ENCODE assay signal across 13 cellular contexts in the genomic region with DNA sequence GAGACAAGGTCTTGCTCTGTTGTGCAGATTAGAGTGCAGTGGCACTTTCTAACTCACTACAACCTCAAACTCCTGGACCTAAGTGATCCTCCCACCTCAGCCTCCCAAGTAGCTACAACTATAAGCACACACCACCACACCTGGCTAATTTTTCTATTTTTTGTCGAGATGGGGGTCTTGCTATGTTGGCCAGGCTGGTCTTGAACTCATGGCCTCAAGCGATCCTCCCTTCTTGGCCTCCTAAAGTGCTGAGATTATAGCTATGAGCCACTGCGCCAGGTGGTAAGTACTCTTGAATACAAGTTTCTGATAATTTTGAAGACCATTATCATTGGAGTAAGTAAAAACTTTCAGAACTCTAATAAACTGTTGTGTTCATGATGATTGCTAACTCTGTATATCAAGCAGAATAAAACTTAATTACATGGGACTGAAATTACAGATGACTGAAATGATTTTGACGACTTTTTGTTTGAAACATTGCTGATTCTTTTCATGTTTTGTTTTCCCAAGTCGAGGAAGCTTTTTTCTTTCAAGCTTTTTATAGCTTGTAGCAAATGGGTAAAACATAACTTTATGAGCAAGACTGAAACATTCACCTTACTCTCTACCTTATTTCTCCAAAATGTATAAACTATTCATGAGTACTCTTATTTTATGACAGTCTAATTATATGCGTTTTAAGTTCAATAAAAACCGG. TPM values are rescaled to one million over a fixed set of nuclear protein-coding genes. Genes with fewer than 3 reads are reported as not detected.
DNase-seq lines count a peak whose midpoint lies in the region; ATAC-seq, FAIRE-seq and TF ChIP-seq lines count a peak whose summit lies in the region.
"Had no signal": no experiment of that assay in that cellular context is flagged by ENCODE, and none has a peak within 500 bp of the region (broad histone marks: within the 10 kb centered on the region; RNA-seq: fewer than 3 reads in every experiment).

No MANE protein-coding gene starts in this region.

- H3K9ac ChIP-seq in trophoblast cell (ENCODE audit: low read length): no peak overlapping the region

- TF ChIP-seq POLR2A in GM12891 (IDR thresholded peaks at IDR 0.05; ENCODE audit: low read depth, low read length): no peak
- no peak for TF ChIP-seq POLR2A in sigmoid colon (IDR thresholded peaks at IDR 0.05)

- H3K9me3 ChIP-seq in HEK293 (ENCODE audit: control insufficient read depth, insufficient read depth, low read depth, low read length) (no peaks in the 10 kb centered on the region), trophoblast cell (ENCODE audit: insufficient read depth, low read depth, low read length) (no peaks in the 10 kb centered on the region), sigmoid colon (no peaks in the 10 kb centered on the region)
- H3K9me3 ChIP-seq: A549, Caco-2 had no signal

- no peak overlapping the region for H2BK12ac ChIP-seq in trophoblast cell (ENCODE audit: low read length)

- H3K4me1 ChIP-seq in HEK293 (ENCODE audit: control insufficient read depth, insufficient read depth, low read length) (peaks cover 11% of the 10 kb centered on the region; the same call in 1 of the 2 replicates), trophoblast cell (ENCODE audit: control insufficient read depth in 1 of 2, insufficient read depth in 2 of 2, low read length in 2 of 2) (peaks cover 0 to 2% of the 10 kb centered on the region in 2 experiments), sigmoid colon (peaks cover 0 to 35% (median 17%) of the 10 kb centered on the region in 4 donors)

- no peak overlapping the region for H3K14ac ChIP-seq in trophoblast cell (ENCODE audit: low read length)

- no peak overlapping the region for H4K8ac ChIP-seq in trophoblast cell (ENCODE audit: low read depth, low read length)

- H3K79me2 ChIP-seq in trophoblast cell (ENCODE audit: control insufficient read depth, insufficient read depth, low read length, poor library complexity): peaks cover 10% of the 10 kb centered on the region

- H3K4me3 ChIP-seq in HEK293 (ENCODE audit: low read depth, low read length) (no peak overlapping the region), trophoblast cell (ENCODE audit: low read depth, low read length) (no peak overlapping the region), sigmoid colon (no peak overlapping the region)
- H3K4me3 ChIP-seq: A549 had no signal

- H3K18ac ChIP-seq in trophoblast cell (ENCODE audit: low read length): no peak overlapping the region

- TF ChIP-seq EP300 in sigmoid colon (IDR thresholded peaks at IDR 0.05): no peak

- peak overlapping the region; percentile 13 for H3K4ac ChIP-seq in trophoblast cell (ENCODE audit: low read depth, low read length)

- H3K4me2 ChIP-seq in trophoblast cell (ENCODE audit: low read length): no peak overlapping the region
- H3K4me2 ChIP-seq: A549 had no signal

- POLR2A ChIA-PET in HEK293 (lab: Yijun Ruan, JAX): no interaction called here

- DNase-seq in GM12891 (ENCODE audit: insufficient read length, low spot score) (no peak), trophoblast cell (no peak), sigmoid colon (no peak), mesenteric fat pad (ENCODE audit: low spot score) (no peak)
- DNase-seq: Caco-2; CD8-positive, alpha-beta memory T cell; GF-D8 had no signal

- no CpG with 5 or more reads among the region's 7 CpGs for WGBS in trophoblast cell (ENCODE audit: extremely low coverage, insufficient coverage, insufficient read length)
- WGBS in sigmoid colon, 2 donors: 34 to 75% methylated on average over 7 of the region's 7 CpGs

- no peak for FAIRE-seq in GM12891 (lab: Jason Lieb, UNC)
- FAIRE-seq in colon (lab: Jason Lieb, UNC): peak; percentile 71
- FAIRE-seq: GM18507, H54 had no signal

- H4K91ac ChIP-seq in trophoblast cell (ENCODE audit: low read depth, low read length): no peak overlapping the region

- H2BK120ac ChIP-seq in trophoblast cell (ENCODE audit: insufficient read depth, low read length, poor library complexity): no peak overlapping the region

- no peak overlapping the region for H3K23ac ChIP-seq in trophoblast cell (ENCODE audit: low read length)

- CTCF ChIA-PET in HEK293 (lab: Yijun Ruan, JAX): no interaction called here

- ATAC-seq in HG02840 (IDR thresholded peaks at IDR 0.05; ENCODE audit: low FRiP score, unreplicated experiment): no peak
- ATAC-seq: A549 had no signal

- H3K36me3 ChIP-seq in HEK293 (ENCODE audit: control insufficient read depth in 2 of 2, insufficient read depth in 1 of 2, low read length in 2 of 2) (peaks cover 0 to 1% of the 10 kb centered on the region in 2 experiments; a peak in 2 of 3 replicates), trophoblast cell (ENCODE audit: control insufficient read depth in 1 of 2, insufficient read depth in 2 of 2, low read length in 2 of 2) (peaks cover under 1 to 1% of the 10 kb centered on the region in 2 experiments), sigmoid colon (no peaks in the 10 kb centered on the region)

- H3K27ac ChIP-seq in HEK293 (ENCODE audit: extremely low read depth, low read depth, low read length) (no peak overlapping the region), trophoblast cell (ENCODE audit: low read depth, low read length) (no peak overlapping the region), sigmoid colon (no peak overlapping the region)
- H3K27ac ChIP-seq: A549 had no signal

- TF ChIP-seq CTCF in HEK293 (tag by site-specific recombination; IDR thresholded peaks at IDR 0.05) (no peak), sigmoid colon (IDR thresholded peaks at IDR 0.05) (no peak)

- no peaks in the 10 kb centered on the region for H3K79me1 ChIP-seq in trophoblast cell (ENCODE audit: low read length)

- no peaks in the 10 kb centered on the region for H3K27me3 ChIP-seq in trophoblast cell (ENCODE audit: insufficient read depth, low read length)
- no peaks in the 10 kb centered on the region for H3K27me3 ChIP-seq in sigmoid colon

- intact Hi-C loops in sigmoid colon (cut with DNase I): no loop called here

- no peak overlapping the region for H4K12ac ChIP-seq in trophoblast cell (ENCODE audit: low read depth, low read length)

- no peak overlapping the region for H2AFZ ChIP-seq in trophoblast cell (ENCODE audit: insufficient read depth, low read length, poor library complexity)

- no peak overlapping the region for H2AK5ac ChIP-seq in trophoblast cell (ENCODE audit: low read length)

- H2BK5ac ChIP-seq in trophoblast cell (ENCODE audit: low read depth, low read length, poor library complexity): no peak overlapping the region

TF ChIP-seq in GM12891, 5 proteins besides CTCF, POLR2A, EP300 and RAD21:
- TF ChIP-seq SPI1 (IDR thresholded peaks at IDR 0.05; ENCODE audit: low read depth, low read length) (no peak), POLR2AphosphoS5 (IDR thresholded peaks at IDR 0.05; ENCODE audit: low read depth, low read length) (peak; percentile 46; the same call in 1 of the 2 replicates)
TF ChIP-seq in GM12891: peak in this region for 1.

TF ChIP-seq in HEK293, 187 proteins besides CTCF, POLR2A, EP300 and RAD21 (continues in another document):
- no peak for TF ChIP-seq ZNF777 (tag by site-specific recombination; IDR thresholded peaks at IDR 0.05; ENCODE audit: borderline replicate concordance)
- TF ChIP-seq ZNF121 (tag by site-specific recombination; IDR thresholded peaks at IDR 0.05): peak; percentile 97
- TF ChIP-seq, protein P1, sequence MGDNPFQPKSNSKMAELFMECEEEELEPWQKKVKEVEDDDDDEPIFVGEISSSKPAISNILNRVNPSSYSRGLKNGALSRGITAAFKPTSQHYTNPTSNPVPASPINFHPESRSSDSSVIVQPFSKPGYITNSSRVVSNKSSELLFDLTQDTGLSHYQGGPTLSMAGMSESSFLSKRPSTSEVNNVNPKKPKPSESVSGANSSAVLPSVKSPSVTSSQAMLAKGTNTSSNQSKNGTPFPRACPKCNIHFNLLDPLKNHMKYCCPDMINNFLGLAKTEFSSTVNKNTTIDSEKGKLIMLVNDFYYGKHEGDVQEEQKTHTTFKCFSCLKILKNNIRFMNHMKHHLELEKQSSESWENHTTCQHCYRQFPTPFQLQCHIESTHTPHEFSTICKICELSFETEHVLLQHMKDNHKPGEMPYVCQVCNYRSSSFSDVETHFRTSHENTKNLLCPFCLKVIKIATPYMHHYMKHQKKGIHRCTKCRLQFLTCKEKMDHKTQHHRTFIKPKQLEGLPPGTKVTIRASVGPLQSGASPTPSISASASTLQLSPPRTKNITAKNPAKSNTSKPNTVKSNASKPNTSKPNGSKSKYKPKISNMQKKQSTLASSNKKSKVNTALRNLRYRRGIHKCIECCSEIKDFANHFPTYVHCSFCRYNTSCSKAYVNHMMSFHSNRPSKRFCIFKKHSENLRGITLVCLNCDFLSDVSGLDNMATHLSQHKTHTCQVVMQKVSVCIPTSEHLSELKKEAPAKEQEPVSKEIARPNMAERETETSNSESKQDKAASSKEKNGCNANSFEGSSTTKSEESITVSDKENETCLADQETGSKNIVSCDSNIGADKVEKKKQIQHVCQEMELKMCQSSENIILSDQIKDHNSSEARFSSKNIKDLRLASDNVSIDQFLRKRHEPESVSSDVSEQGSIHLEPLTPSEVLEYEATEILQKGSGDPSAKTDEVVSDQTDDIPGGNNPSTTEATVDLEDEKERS (tag by site-specific recombination; IDR thresholded peaks at IDR 0.05): no peak
- TF ChIP-seq ZNF266 (tag by site-specific recombination; IDR thresholded peaks at IDR 0.05; ENCODE audit: low read depth): no peak
- TF ChIP-seq SP7 (tag by site-specific recombination; IDR thresholded peaks at IDR 0.05): peak; percentile 62
- TF ChIP-seq, protein P2, sequence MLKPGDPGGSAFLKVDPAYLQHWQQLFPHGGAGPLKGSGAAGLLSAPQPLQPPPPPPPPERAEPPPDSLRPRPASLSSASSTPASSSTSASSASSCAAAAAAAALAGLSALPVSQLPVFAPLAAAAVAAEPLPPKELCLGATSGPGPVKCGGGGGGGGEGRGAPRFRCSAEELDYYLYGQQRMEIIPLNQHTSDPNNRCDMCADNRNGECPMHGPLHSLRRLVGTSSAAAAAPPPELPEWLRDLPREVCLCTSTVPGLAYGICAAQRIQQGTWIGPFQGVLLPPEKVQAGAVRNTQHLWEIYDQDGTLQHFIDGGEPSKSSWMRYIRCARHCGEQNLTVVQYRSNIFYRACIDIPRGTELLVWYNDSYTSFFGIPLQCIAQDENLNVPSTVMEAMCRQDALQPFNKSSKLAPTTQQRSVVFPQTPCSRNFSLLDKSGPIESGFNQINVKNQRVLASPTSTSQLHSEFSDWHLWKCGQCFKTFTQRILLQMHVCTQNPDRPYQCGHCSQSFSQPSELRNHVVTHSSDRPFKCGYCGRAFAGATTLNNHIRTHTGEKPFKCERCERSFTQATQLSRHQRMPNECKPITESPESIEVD (tag by site-specific recombination; IDR thresholded peaks at IDR 0.05): peak; percentile 92
- no peak for TF ChIP-seq ZNF792 (tag by site-specific recombination; IDR thresholded peaks at IDR 0.05)
- no peak for TF ChIP-seq MZF1 (tag by site-specific recombination; IDR thresholded peaks at IDR 0.05; ENCODE audit: borderline replicate concordance)
- TF ChIP-seq ZNF223 (tag by site-specific recombination; IDR thresholded peaks at IDR 0.05): no peak
- TF ChIP-seq FEZF1 (tag by site-specific recombination; IDR thresholded peaks at IDR 0.05): peak; percentile 23; the same call in 1 of the 2 replicates

RNA-seq across cellular contexts. Expression of a gene that starts 14.6 kb away (rescaled TPM):
- polyA plus RNA-seq in GM12891 (2012; ENCODE audit: low read depth, missing spikeins): 20.1 TPM
- 36.4 and 38.8 TPM in 2 replicates for polyA plus RNA-seq in trophoblast cell (2013)
- total RNA-seq in sigmoid colon: 10 to 100 TPM; 31.7 to 57.6 (median 40.8) TPM
- 10 to 100 TPM; 11.4 to 31.9 (median 17.1) TPM for polyA plus RNA-seq in sigmoid colon
- 74.7 TPM for total RNA-seq in mesenteric fat pad
